ENCODE assay signal across 23 cellular contexts in the genomic region with DNA sequence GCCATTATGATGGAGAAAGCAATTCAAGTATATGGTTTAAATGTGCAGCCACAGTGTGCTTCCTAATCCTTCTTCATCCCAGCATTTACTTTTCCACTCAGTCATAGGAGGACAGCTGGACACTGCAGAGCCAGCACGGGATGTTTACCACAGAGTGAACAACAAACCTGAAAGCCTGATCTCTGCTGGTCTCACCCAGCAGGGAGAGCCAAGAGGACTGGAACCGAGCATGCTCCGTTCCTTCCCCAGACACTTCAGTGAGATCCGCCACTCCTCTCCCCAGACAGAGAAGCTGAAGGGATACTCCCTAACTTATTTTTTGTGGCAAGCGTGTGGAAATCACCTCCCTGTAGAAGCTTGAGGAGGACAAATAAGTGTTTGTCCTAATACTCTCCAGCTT. TPM values are rescaled to one million over a fixed set of nuclear protein-coding genes. Genes with fewer than 3 reads are reported as not detected.
DNase-seq lines count a peak whose midpoint lies in the region; ATAC-seq and TF ChIP-seq lines count a peak whose summit lies in the region.
"Had no signal": no experiment of that assay in that cellular context is flagged by ENCODE, and none has a peak within 500 bp of the region (broad histone marks: within the 10 kb centered on the region; RNA-seq: fewer than 3 reads in every experiment).

No MANE protein-coding gene starts in this region.

- POLR2A ChIA-PET in WTC11 (lab: Charles Lee): interaction anchor here (0.7 kb wide), 1 partner anchor 97 kb away, joined by 3 read pairs; no protein-coding TSS in a partner anchor
- POLR2A ChIA-PET in CD8-positive, alpha-beta T cell (lab: Charles Lee): no interaction called here

- TF ChIP-seq CTCF in WTC11 (IDR thresholded peaks at IDR 0.05): no peak
- TF ChIP-seq CTCF in CD8-positive, alpha-beta T cell (IDR thresholded peaks at IDR 0.05): no peak

- H3K4me1 Mint-ChIP-seq in WTC11: peaks cover 8% of the 10 kb centered on the region
- H3K4me1 Mint-ChIP-seq in CD8-positive, alpha-beta T cell (ENCODE audit: low read depth): no peaks in the 10 kb centered on the region
- H3K4me1 Mint-ChIP-seq: IgD-negative memory B cell had no signal

- no peak overlapping the region for H3K4me3 Mint-ChIP-seq in WTC11
- H3K4me3 Mint-ChIP-seq in CD8-positive, alpha-beta T cell: no peak overlapping the region
- H3K4me3 Mint-ChIP-seq: CD4-positive, alpha-beta T cell had no signal

- H3K27ac Mint-ChIP-seq in WTC11: peak overlapping the region; percentile 23; the same call in 1 of the 2 replicates
- H3K27ac Mint-ChIP-seq in CD8-positive, alpha-beta T cell: no peak overlapping the region
- H3K27ac Mint-ChIP-seq: CD4-positive, alpha-beta T cell; IgD-negative memory B cell had no signal

- DNase-seq in DMS53 (lab: John Stamatoyannopoulos, UW) (peak; percentile 75), LHCN-M2 (ENCODE audit: low read depth) (peak; percentile 10), WTC11 (ENCODE audit: low spot score) (no peak), myocyte (ENCODE audit: low read depth) (peak; percentile 42), NCI-H1930 (lab: John Stamatoyannopoulos, UW) (no peak), NAMALWA (ENCODE audit: low spot score) (no peak), SIG-M5 (lab: John Stamatoyannopoulos, UW) (no peak)
- DNase-seq in CD8-positive, alpha-beta T cell: no peak
- DNase-seq: Calu3; CD4-positive, alpha-beta T cell; GOT3; Kasumi-1; MM.1S; NCI-H1417; NCI-H187; NCI-H345; NCI-H524 treated with DMSO at 0.1 percent for 48 hours; NK-92 treated with Interleukin-12 subunit alpha and Interleukin-12 subunit beta, amount 100 ng/mL, for 24 hours; Peyer's patch; SK-N-SH had no signal

- H3K9me3 ChIP-seq in CD8-positive, alpha-beta T cell (ENCODE audit: low read length): no peaks in the 10 kb centered on the region
- H3K9me3 ChIP-seq: SK-N-SH had no signal

- no peak overlapping the region for H3K27ac ChIP-seq in CD8-positive, alpha-beta T cell (ENCODE audit: low read depth, low read length)
- H3K27ac ChIP-seq: HL-60, Peyer's patch had no signal

- H3K27me3 ChIP-seq in CD8-positive, alpha-beta T cell (ENCODE audit: insufficient read depth, low read length): no peaks in the 10 kb centered on the region
- H3K27me3 ChIP-seq: Peyer's patch had no signal

- H3K9me3 Mint-ChIP-seq in WTC11: peaks cover 12% of the 10 kb centered on the region
- H3K9me3 Mint-ChIP-seq in CD8-positive, alpha-beta T cell: peaks cover 22% of the 10 kb centered on the region

- no peaks in the 10 kb centered on the region for H3K27me3 Mint-ChIP-seq in WTC11 (ENCODE audit: low read depth)
- H3K27me3 Mint-ChIP-seq in CD8-positive, alpha-beta T cell (ENCODE audit: low read depth): peaks cover 5% of the 10 kb centered on the region

- intact Hi-C loops in CD8-positive, alpha-beta T cell (cut with DNase I, micrococcal nuclease): no loop called here

- CTCF ChIA-PET in WTC11 (lab: Charles Lee): interaction anchor here (0.9 to 1.3 kb wide), 2 partner anchors 23 to 33 kb away, joined by 3 to 4 read pairs; partner anchors contain the start of gene GORASP2
- CTCF ChIA-PET in CD8-positive, alpha-beta T cell (lab: Charles Lee): interaction anchor here (1.7 to 2.8 kb wide), 2 partner anchors 10 to 33 kb away, joined by 3 to 9 read pairs; no protein-coding TSS in a partner anchor

- peak; percentile 80 for ATAC-seq in WTC11
- ATAC-seq in CD8-positive, alpha-beta T cell: no peak
- ATAC-seq: Right ventricle myocardium inferior had no signal

- no peak overlapping the region for H3K4me3 ChIP-seq in CD8-positive, alpha-beta T cell (ENCODE audit: low read depth, low read length)
- H3K4me3 ChIP-seq: Peyer's patch had no signal

- H3K36me3 Mint-ChIP-seq in WTC11: peaks cover 8% of the 10 kb centered on the region; the same call in 1 of the 2 replicates
- H3K36me3 Mint-ChIP-seq in CD8-positive, alpha-beta T cell: peaks cover 4% of the 10 kb centered on the region
- H3K36me3 Mint-ChIP-seq: IgD-negative memory B cell had no signal

- no peaks in the 10 kb centered on the region for H3K36me3 ChIP-seq in CD8-positive, alpha-beta T cell (ENCODE audit: insufficient read depth, low read length)
- H3K36me3 ChIP-seq: Peyer's patch had no signal

- no peaks in the 10 kb centered on the region for H3K4me1 ChIP-seq in CD8-positive, alpha-beta T cell (ENCODE audit: insufficient read depth, low read length)
- H3K4me1 ChIP-seq: Peyer's patch had no signal

TF ChIP-seq in WTC11, 78 proteins besides CTCF, POLR2A, EP300 and RAD21:
- TF ChIP-seq NFATC4 (CRISPR knock-in tag; IDR thresholded peaks at IDR 0.05): no peak

RNA-seq across cellular contexts. Expression of gene GORASP2, which starts 23.2 kb away (rescaled TPM):
- total RNA-seq in LHCN-M2 (2014; rRNA removed) (54.5 and 55.9 TPM in 2 replicates), WTC11 (2021) (77.8 to 102 TPM (median 79.2 TPM) in 3 replicates), myocyte (85.3 and 99.5 TPM in 2 replicates)
- polyA plus RNA-seq in LHCN-M2 (2012): 67.8 TPM
- polyA plus RNA-seq in myocyte (2012): 114 TPM
- total RNA-seq in CD8-positive, alpha-beta T cell: 100 to 1,000 TPM; 111 to 112 TPM

Comparison
In these comparisons a context has a peak if more than half of its experiments do, and no peak if none do; other contexts are left out.
1. DNase-seq: peak in DMS53 (single experiment), LHCN-M2 (single experiment) and myocyte (single experiment); none in WTC11 (single experiment), NCI-H1930 (0 of 2), CD8-positive, alpha-beta T cell (0 of 7), NAMALWA (single experiment) and SIG-M5 (single experiment).